Comparison of ENCODE assay signal across 10 cellular contexts in the genomic region with DNA sequence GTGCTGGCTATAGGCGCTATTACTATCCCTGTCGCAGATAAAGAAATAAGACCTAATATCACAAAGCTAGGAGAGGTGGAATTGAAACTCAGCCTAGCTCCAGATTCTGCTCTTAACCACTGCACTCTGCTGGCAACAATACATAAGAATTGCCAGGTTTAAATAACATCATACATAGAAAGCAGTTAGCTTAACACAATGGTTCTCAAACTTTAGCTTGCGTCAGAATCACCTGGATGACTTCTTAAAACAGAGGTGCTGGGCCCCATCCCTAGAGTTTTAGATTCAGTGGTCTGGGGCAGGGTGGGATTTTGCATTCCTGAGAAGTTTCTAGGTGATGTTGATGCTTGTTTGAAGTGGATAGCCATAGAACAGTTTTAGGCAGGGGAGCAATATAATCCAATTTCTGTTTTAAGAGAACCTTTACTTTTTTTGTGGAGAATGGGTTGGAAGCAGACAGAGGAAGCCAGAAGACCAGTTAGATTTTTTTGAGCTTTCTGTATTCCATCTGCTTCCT. TPM values are rescaled to one million over a fixed set of nuclear protein-coding genes. Genes with fewer than 3 reads are reported as not detected.
A peak's percentile ranks its signal among the peaks of the same experiment; 100 is the strongest.
DNase-seq lines count a peak whose midpoint lies in the region; ATAC-seq and TF ChIP-seq lines count a peak whose summit lies in the region.
"Had no signal": no experiment of that assay in that cellular context is flagged by ENCODE, and none has a peak within 500 bp of the region (broad histone marks: within the 10 kb centered on the region; RNA-seq: fewer than 3 reads in every experiment).

No MANE protein-coding gene starts in this region.

- H3K27me3 ChIP-seq in esophagus muscularis mucosa, result no peaks in the 10 kb centered on the region

- H3K4me1 Mint-ChIP-seq in T-helper 2 cell treated with Interferon-gamma antibody and Interleukin-4, amounts not matched to agents 5 μg/mL and 100 μg/mL, for 36 hours (ENCODE audit: low read depth), result peaks cover 15% of the 10 kb centered on the region
- H3K4me1 Mint-ChIP-seq in stimulated activated effector memory CD8-positive, alpha-beta T cell treated with anti-CD3 and anti-CD28 coated beads, Interleukin-12 subunit alpha, Interleukin-12 subunit beta, amount 100 ng/mL, for 72 hours, result peaks cover 13% of the 10 kb centered on the region

- H3K36me3 ChIP-seq in esophagus muscularis mucosa, result peaks cover 0 to 25% (median 6%) of the 10 kb centered on the region in 4 donors

- peaks cover 33 to 55% (median 41%) of the 10 kb centered on the region in 4 donors for H3K4me1 ChIP-seq in esophagus muscularis mucosa

- H3K27ac Mint-ChIP-seq in T-helper 2 cell treated with Interferon-gamma antibody and Interleukin-4, amounts not matched to agents 5 μg/mL and 100 μg/mL, for 36 hours, result peak overlapping the region; percentile 49
- H3K27ac Mint-ChIP-seq in stimulated activated effector memory CD8-positive, alpha-beta T cell treated with anti-CD3 and anti-CD28 coated beads, Interleukin-12 subunit alpha, Interleukin-12 subunit beta, amount 100 ng/mL, for 72 hours, result no peak overlapping the region

- peak overlapping the region; percentile 69 to 94 (median 82) for H3K4me3 ChIP-seq in esophagus muscularis mucosa

- intact Hi-C loops in esophagus muscularis mucosa (cut with DNase I), result no loop called here

- H3K27me3 Mint-ChIP-seq in T-helper 2 cell treated with Interferon-gamma antibody and Interleukin-4, amounts not matched to agents 5 μg/mL and 100 μg/mL, for 36 hours (ENCODE audit: low read depth), result peaks cover 5% of the 10 kb centered on the region

- 89% methylated on average over 3 of the region's 3 CpGs for WGBS in esophagus muscularis mucosa

- peaks cover 2% of the 10 kb centered on the region for H3K36me3 Mint-ChIP-seq in T-helper 2 cell treated with Interferon-gamma antibody and Interleukin-4, amounts not matched to agents 5 μg/mL and 100 μg/mL, for 36 hours (ENCODE audit: low read depth)
- peaks cover 5% of the 10 kb centered on the region for H3K36me3 Mint-ChIP-seq in stimulated activated effector memory CD8-positive, alpha-beta T cell treated with anti-CD3 and anti-CD28 coated beads, Interleukin-12 subunit alpha, Interleukin-12 subunit beta, amount 100 ng/mL, for 72 hours

- no peaks in the 10 kb centered on the region for H3K9me3 ChIP-seq in esophagus muscularis mucosa

- H3K27ac ChIP-seq in esophagus muscularis mucosa (replicated peaks in 1 of 4) (peak overlapping the region in 1 of 4 donors; percentile 84), caudate nucleus (ENCODE audit: low read depth, low read length) (no peak overlapping the region)

- peak overlapping the region; percentile 87 for H3K4me3 Mint-ChIP-seq in T-helper 2 cell treated with Interferon-gamma antibody and Interleukin-4, amounts not matched to agents 5 μg/mL and 100 μg/mL, for 36 hours
- H3K4me3 Mint-ChIP-seq in stimulated activated effector memory CD8-positive, alpha-beta T cell treated with anti-CD3 and anti-CD28 coated beads, Interleukin-12 subunit alpha, Interleukin-12 subunit beta, amount 100 ng/mL, for 72 hours, result peak overlapping the region; percentile 74

- TF ChIP-seq EP300 in esophagus muscularis mucosa (IDR thresholded peaks at IDR 0.05), result no peak

- no peak for ATAC-seq in stimulated activated effector memory CD8-positive, alpha-beta T cell treated with anti-CD3 and anti-CD28 coated beads, Interleukin-12 subunit alpha, Interleukin-12 subunit beta, amount 100 ng/mL, for 72 hours
- ATAC-seq in GM21786 (IDR thresholded peaks at IDR 0.05; ENCODE audit: unreplicated experiment), result no peak

- no peak for TF ChIP-seq POLR2A in esophagus muscularis mucosa (IDR thresholded peaks at IDR 0.05; ENCODE audit: low read depth)

- in situ Hi-C loops in KBM-7 (cut with MboI; ENCODE audit: low pct_unique_long_range_greater_than_20kb, low sequenced_read_pairs), result no loop called here

- TF ChIP-seq CTCF in esophagus muscularis mucosa (IDR thresholded peaks at IDR 0.05), result no peak

- H3K9me3 Mint-ChIP-seq in T-helper 2 cell treated with Interferon-gamma antibody and Interleukin-4, amounts not matched to agents 5 μg/mL and 100 μg/mL, for 36 hours, result no peaks in the 10 kb centered on the region
- H3K9me3 Mint-ChIP-seq in stimulated activated effector memory CD8-positive, alpha-beta T cell treated with anti-CD3 and anti-CD28 coated beads, Interleukin-12 subunit alpha, Interleukin-12 subunit beta, amount 100 ng/mL, for 72 hours, result no peaks in the 10 kb centered on the region

- DNase-seq in T-helper 2 cell treated with Interferon-gamma antibody and Interleukin-4, amounts not matched to agents 5 μg/mL and 100 μg/mL, for 36 hours (ENCODE audit: low spot score), result no peak
- DNase-seq in T-helper 2 cell (no peak), RKO (ENCODE audit: low spot score) (peak; percentile 25), esophagus muscularis mucosa (ENCODE audit: extremely low spot score) (no peak), KBM-7 (no peak), caudate nucleus (lab: John Stamatoyannopoulos, UW) (no peak)
- no peak for DNase-seq in stimulated activated effector memory CD8-positive, alpha-beta T cell treated with anti-CD3 and anti-CD28 coated beads, Interleukin-12 subunit alpha, Interleukin-12 subunit beta, amount 100 ng/mL, for 72 hours (ENCODE audit: low spot score in 2 of 2)
- DNase-seq: activated gamma-delta T cell treated with Interleukin-2 at 50 U/mL for 16 hours had no signal

RNA-seq across cellular contexts. Expression of a gene that starts 1.1 kb away (rescaled TPM):
- total RNA-seq in esophagus muscularis mucosa, result 10 to 100 TPM; 31.6 to 47.2 (median 36.9) TPM

RNA-seq across cellular contexts. Expression of a gene that starts 3.8 kb away (rescaled TPM):
- total RNA-seq in esophagus muscularis mucosa, result 10 to 100 TPM in 3 of 4 donors, 1 to 10 TPM in 1; 3.5 to 13.0 (median 11.4) TPM

RNA-seq across cellular contexts. Expression of a gene that starts 23.0 kb away (rescaled TPM):
- not detected for total RNA-seq in esophagus muscularis mucosa
- total RNA-seq: urinary bladder had no signal

RNA-seq across cellular contexts. Expression of a gene that starts 24.4 kb away (rescaled TPM):
- total RNA-seq in esophagus muscularis mucosa, result 1 to 10 TPM in 3 of 4 donors, under 1 TPM in 1; 0.83 to 1.6 (median 1.5) TPM

RNA-seq across cellular contexts. Expression of a gene that starts 48.3 kb away (rescaled TPM):
- 1 to 10 TPM in 1 of 4 donors, not detected in 3; 1.2 TPM for total RNA-seq in esophagus muscularis mucosa
